Comparison of ENCODE assay signal across 28 cellular contexts in genomic region chrY:17233710-17234109, GRCh38.
"Had no signal": no experiment of that assay in that cellular context is flagged by ENCODE, and none has a peak within 500 bp of the region (broad histone marks: within the 10 kb centered on the region; RNA-seq: fewer than 3 reads in every experiment).

No MANE protein-coding gene starts in this region.

- H3K4me1 Mint-ChIP-seq: activated T-helper 17 cell treated with anti-CD3 and anti-CD28 coated beads, Interleukin-2, amount 50 U/mL, for 72 hours; central memory CD8-positive, alpha-beta T cell had no signal

- H3K4me3 ChIP-seq: esophagus muscularis mucosa, gastrocnemius medialis had no signal

- H3K36me3 ChIP-seq: brain microvascular endothelial cell, esophagus muscularis mucosa, gastrocnemius medialis had no signal

- H3K27me3 Mint-ChIP-seq: activated CD8-positive, alpha-beta T cell treated with anti-CD3 and anti-CD28 coated beads for 36 hours; activated naive CD8-positive, alpha-beta T cell; activated T-helper 17 cell treated with anti-CD3 and anti-CD28 coated beads, Interleukin-2, amount 50 U/mL, for 72 hours; central memory CD8-positive, alpha-beta T cell; effector memory CD8-positive, alpha-beta T cell had no signal

- H3K4me3 Mint-ChIP-seq: activated CD8-positive, alpha-beta T cell treated with anti-CD3 and anti-CD28 coated beads for 36 hours; activated naive CD8-positive, alpha-beta T cell; activated T-cell treated with anti-CD3 and anti-CD28 coated beads, Interleukin-2, amount 50 U/mL, for 4 hours; activated T-helper 17 cell treated with anti-CD3 and anti-CD28 coated beads, Interleukin-2, amount 50 U/mL, for 72 hours; central memory CD8-positive, alpha-beta T cell; effector memory CD8-positive, alpha-beta T cell had no signal

- FAIRE-seq: bronchial epithelial cell, colon had no signal

- H3K9me3 ChIP-seq: esophagus muscularis mucosa, gastrocnemius medialis had no signal

- H3K27ac Mint-ChIP-seq: activated CD8-positive, alpha-beta T cell treated with anti-CD3 and anti-CD28 coated beads for 36 hours; activated naive CD8-positive, alpha-beta T cell; activated T-helper 17 cell treated with anti-CD3 and anti-CD28 coated beads, Interleukin-2, amount 50 U/mL, for 72 hours; effector memory CD8-positive, alpha-beta T cell had no signal

- H3K27ac ChIP-seq: brain microvascular endothelial cell, esophagus muscularis mucosa, foreskin keratinocyte, gastrocnemius medialis had no signal

- H3K27me3 ChIP-seq: brain microvascular endothelial cell, esophagus muscularis mucosa, foreskin keratinocyte, gastrocnemius medialis had no signal

- H3K36me3 Mint-ChIP-seq: activated naive CD8-positive, alpha-beta T cell had no signal

- H3K4me1 ChIP-seq: esophagus muscularis mucosa, gastrocnemius medialis had no signal

- H3K9me3 Mint-ChIP-seq: activated T-helper 17 cell treated with anti-CD3 and anti-CD28 coated beads, Interleukin-2, amount 50 U/mL, for 72 hours had no signal

- DNase-seq: activated CD4-positive, alpha-beta T cell treated with anti-CD3 and anti-CD28 coated beads for 48 hours; activated CD4-positive, alpha-beta T cell treated with anti-CD3 and anti-CD28 coated beads, Interleukin-2, amount 50 U/mL, for 1 hour; activated CD4-positive, alpha-beta T cell treated with anti-CD3 and anti-CD28 coated beads, Interleukin-2, amount 50 U/mL, for 48 hours; activated CD8-positive, alpha-beta memory T cell treated with anti-CD3 and anti-CD28 coated beads for 24 hours; activated CD8-positive, alpha-beta T cell treated with anti-CD3 and anti-CD28 coated beads for 36 hours; activated effector memory CD4-positive, alpha-beta T cell treated with Interleukin-2 at 50 U/mL for 16 hours; activated gamma-delta T cell treated with Interleukin-2 at 50 U/mL for 16 hours; activated naive CD4-positive, alpha-beta T cell treated with anti-CD3 and anti-CD28 coated beads, Interleukin-2, amount 50 U/mL, for 16 hours; activated naive CD4-positive, alpha-beta T cell treated with Interleukin-2 at 50 U/mL for 16 hours; activated T-cell treated with anti-CD3 and anti-CD28 coated beads, Interleukin-2, amount 50 U/mL, for 4 hours; amniotic stem cell; anterior cingulate cortex; brain microvascular endothelial cell; cortex of kidney; dermis blood vessel endothelial cell; effector CD4-positive, alpha-beta T cell; effector memory CD8-positive, alpha-beta T cell; erythroblast; foreskin keratinocyte; gastrocnemius medialis; head of caudate nucleus; T-helper 2 cell had no signal
